16 cellular contexts compared by ENCODE assay signal in genomic region chr2:88191722-88192042, GRCh38. TPM values are rescaled to one million over a fixed set of nuclear protein-coding genes. Genes with fewer than 3 reads are reported as not detected.
A peak's percentile ranks its signal among the peaks of the same experiment; 100 is the strongest.
DNase-seq lines count a peak whose midpoint lies in the region; ATAC-seq and TF ChIP-seq lines count a peak whose summit lies in the region.
"Had no signal": no experiment of that assay in that cellular context is flagged by ENCODE, and none has a peak within 500 bp of the region (broad histone marks: within the 10 kb centered on the region; RNA-seq: fewer than 3 reads in every experiment).

No MANE protein-coding gene starts in this region.

- ATAC-seq in Panc1 (no peak), HG02610 (IDR thresholded peaks at IDR 0.05; ENCODE audit: unreplicated experiment) (no peak), HG03378 (IDR thresholded peaks at IDR 0.05; ENCODE audit: unreplicated experiment) (no peak)
- ATAC-seq: Right ventricle myocardium inferior had no signal

- DNase-seq in A673 (ENCODE audit: low spot score) (no peak), Panc1 (ENCODE audit: low read depth, low spot score) (no peak), glutamatergic neuron (no peak)
- no peak for DNase-seq in activated naive CD4-positive, alpha-beta T cell treated with anti-CD3 and anti-CD28 coated beads, Interleukin-2, amount 10 ng/mL, durations not matched to agents 7 days and 5 days
- DNase-seq: DMS 273 treated with DMSO at 0.1 percent for 48 hours, KG1, NCI-H1417 treated with DMSO at 0.1 percent for 48 hours, NCI-H187 treated with DMSO at 0.1 percent for 48 hours, NCI-H524 treated with DMSO at 0.1 percent for 48 hours, Peyer's patch had no signal

- no peak overlapping the region for H3K27ac Mint-ChIP-seq in glutamatergic neuron (ENCODE audit: unreplicated experiment)
- no peak overlapping the region for H3K27ac Mint-ChIP-seq in activated naive CD4-positive, alpha-beta T cell treated with anti-CD3 and anti-CD28 coated beads, Interleukin-2, amount 10 ng/mL, durations not matched to agents 7 days and 5 days

- POLR2A ChIA-PET in A673 (lab: Charles Lee; ENCODE audit: low non-redundant PET): no interaction called here
- POLR2A ChIA-PET in HEK293 (lab: Yijun Ruan, JAX): interaction anchor here (0.5 to 1.0 kb wide), 4 partner anchors 45 to 263 kb away, joined by 3 to 5 read pairs (median 4); no protein-coding TSS in a partner anchor
- POLR2A ChIA-PET in Panc1 (lab: Charles Lee): no interaction called here

- no peaks in the 10 kb centered on the region for H3K27me3 ChIP-seq in A673 (replicated peaks; ENCODE audit: insufficient read depth, low read depth, low read length, poor library complexity)
- H3K27me3 ChIP-seq in Panc1 (ENCODE audit: control insufficient read depth, insufficient read depth, low read length): no peaks in the 10 kb centered on the region
- H3K27me3 ChIP-seq: Peyer's patch had no signal

- H3K4me3 ChIP-seq in A673 (ENCODE audit: low read depth, low read length, poor library complexity, severe bottlenecking) (no peak overlapping the region), HEK293 (ENCODE audit: low read depth, low read length) (no peak overlapping the region), Panc1 (ENCODE audit: low read depth in 2 of 2, low read length in 2 of 2) (no peak overlapping the region)
- H3K4me3 ChIP-seq: HAP-1, Peyer's patch had no signal

- no peaks in the 10 kb centered on the region for H3K9me3 Mint-ChIP-seq in glutamatergic neuron (ENCODE audit: unreplicated experiment)
- H3K9me3 Mint-ChIP-seq in activated naive CD4-positive, alpha-beta T cell treated with anti-CD3 and anti-CD28 coated beads, Interleukin-2, amount 10 ng/mL, durations not matched to agents 7 days and 5 days: peaks cover 6% of the 10 kb centered on the region

- H3K9me3 ChIP-seq in A673 (ENCODE audit: low read depth, low read length, poor library complexity, severe bottlenecking): no peaks in the 10 kb centered on the region
- H3K9me3 ChIP-seq in HEK293 (ENCODE audit: control insufficient read depth, insufficient read depth, low read depth, low read length): no peaks in the 10 kb centered on the region
- H3K9me3 ChIP-seq in Panc1 (ENCODE audit: control insufficient read depth, insufficient read depth, low read depth, low read length): no peaks in the 10 kb centered on the region
- H3K9me3 ChIP-seq: HAP-1, Peyer's patch had no signal

- CTCF ChIA-PET in A673 (lab: Charles Lee) (interaction anchor here (0.6 to 0.7 kb wide), 4 partner anchors 38 to 421 kb away, joined by 3 to 15 read pairs (median 6); no protein-coding TSS in a partner anchor), HEK293 (lab: Yijun Ruan, JAX) (interaction anchor here (0.6 to 3.7 kb wide), 39 partner anchors 8 to 725 kb away, joined by 3 to 44 read pairs (median 4); no protein-coding TSS in a partner anchor), Panc1 (lab: Charles Lee) (interaction anchor here (0.5 to 0.7 kb wide), 3 partner anchors 11 to 232 kb away, joined by 3 to 7 read pairs (median 3); no protein-coding TSS in a partner anchor)
- CTCF ChIA-PET in activated naive CD4-positive, alpha-beta T cell treated with anti-CD3 and anti-CD28 coated beads, Interleukin-2, amount 10 ng/mL, durations not matched to agents 7 days and 5 days (lab: Charles Lee): interaction anchor here (0.6 to 4.6 kb wide), 9 partner anchors 12 to 283 kb away, joined by 3 to 29 read pairs (median 4); no protein-coding TSS in a partner anchor

- H3K4me1 ChIP-seq in A673 (ENCODE audit: insufficient read depth, low read length, poor library complexity, severe bottlenecking) (no peaks in the 10 kb centered on the region), HEK293 (ENCODE audit: control insufficient read depth, insufficient read depth, low read length) (no peaks in the 10 kb centered on the region), Panc1 (ENCODE audit: control insufficient read depth, insufficient read depth, low read length) (no peaks in the 10 kb centered on the region)
- H3K4me1 ChIP-seq: HAP-1, Peyer's patch had no signal

- intact Hi-C loops in A673 (cut with micrococcal nuclease; ENCODE audit: unreplicated experiment): loop anchor here (5.0 to 10.0 kb wide), 3 partner anchors 116 to 481 kb away; partner anchors contain the start of gene FOXI3
- intact Hi-C loops in Panc1 (cut with micrococcal nuclease; ENCODE audit: unreplicated experiment): loop anchor here (5.0 kb wide), 3 partner anchors 116 to 361 kb away; partner anchors contain the start of gene FOXI3

- no peak overlapping the region for H3K27ac ChIP-seq in A673 (ENCODE audit: low read depth, low read length, poor library complexity, severe bottlenecking)
- H3K27ac ChIP-seq in HEK293 (ENCODE audit: extremely low read depth, low read depth, low read length): no peak overlapping the region
- H3K27ac ChIP-seq in Panc1 (ENCODE audit: low read length): no peak overlapping the region
- H3K27ac ChIP-seq: Peyer's patch had no signal

- in situ Hi-C loops in Panc1 (cut with HindIII; ENCODE audit: low pct_unique_long_range_greater_than_20kb, low sequenced_read_pairs): no loop called here

- BruUV-seq in A673 (replicated peaks; lab: Mats Ljungman, UMichigan): no TSS peak
- BruUV-seq in Panc1 (replicated peaks; lab: Mats Ljungman, UMichigan): no TSS peak

- H3K36me3 Mint-ChIP-seq in glutamatergic neuron (ENCODE audit: unreplicated experiment): no peaks in the 10 kb centered on the region
- H3K36me3 Mint-ChIP-seq in activated naive CD4-positive, alpha-beta T cell treated with anti-CD3 and anti-CD28 coated beads, Interleukin-2, amount 10 ng/mL, durations not matched to agents 7 days and 5 days: no peaks in the 10 kb centered on the region

- TF ChIP-seq CTCF in A673 (conservative IDR thresholded peaks at IDR 0.05; ENCODE audit: low read depth, low read length) (peak; percentile 23; the same call in 1 of the 2 replicates), HEK293 (tag by site-specific recombination; IDR thresholded peaks at IDR 0.05) (no peak), Panc1 (IDR thresholded peaks at IDR 0.05) (peak; percentile 47), glutamatergic neuron (IDR thresholded peaks at IDR 0.05; ENCODE audit: partially characterized antibody, unreplicated experiment) (peak; percentile 50)

- H3K4me3 Mint-ChIP-seq in glutamatergic neuron (ENCODE audit: unreplicated experiment): no peak overlapping the region
- no peak overlapping the region for H3K4me3 Mint-ChIP-seq in activated naive CD4-positive, alpha-beta T cell treated with anti-CD3 and anti-CD28 coated beads, Interleukin-2, amount 10 ng/mL, durations not matched to agents 7 days and 5 days

- H3K36me3 ChIP-seq in A673 (ENCODE audit: insufficient read depth, low read length, poor library complexity, severe bottlenecking) (no peaks in the 10 kb centered on the region), HEK293 (ENCODE audit: control insufficient read depth in 2 of 2, insufficient read depth in 1 of 2, low read length in 2 of 2) (no peaks in the 10 kb centered on the region), Panc1 (ENCODE audit: control insufficient read depth, insufficient read depth, low read length) (no peaks in the 10 kb centered on the region)
- H3K36me3 ChIP-seq: HAP-1, Peyer's patch had no signal

- H3K4me1 Mint-ChIP-seq in glutamatergic neuron (ENCODE audit: low read depth, unreplicated experiment): peaks cover 3% of the 10 kb centered on the region
- H3K4me1 Mint-ChIP-seq in activated naive CD4-positive, alpha-beta T cell treated with anti-CD3 and anti-CD28 coated beads, Interleukin-2, amount 10 ng/mL, durations not matched to agents 7 days and 5 days: no peaks in the 10 kb centered on the region

- H3K27me3 Mint-ChIP-seq in glutamatergic neuron (ENCODE audit: unreplicated experiment): no peaks in the 10 kb centered on the region
- peaks cover 11% of the 10 kb centered on the region for H3K27me3 Mint-ChIP-seq in activated naive CD4-positive, alpha-beta T cell treated with anti-CD3 and anti-CD28 coated beads, Interleukin-2, amount 10 ng/mL, durations not matched to agents 7 days and 5 days

TF ChIP-seq in HEK293, 187 proteins besides CTCF, POLR2A, EP300 and RAD21:
- TF ChIP-seq GLIS2 (tag by site-specific recombination; IDR thresholded peaks at IDR 0.05): peak; percentile 2; the same call in 1 of the 2 replicates
- TF ChIP-seq KLF16 (tag by site-specific recombination; IDR thresholded peaks at IDR 0.05): no peak
- no peak for TF ChIP-seq RBAK (tag by site-specific recombination; IDR thresholded peaks at IDR 0.05)

RNA-seq across cellular contexts. Expression of gene THNSL2, which starts 21.5 kb away (rescaled TPM):
- not detected in 2 replicates for total RNA-seq in A673 (2021)
- 23.0 TPM for total RNA-seq in Panc1 (2021; ENCODE audit: unreplicated experiment)
- polyA plus RNA-seq in Panc1 (2012; ENCODE audit: insufficient read length): 44.6 TPM
- 37.3 TPM for total RNA-seq in glutamatergic neuron (ENCODE audit: unreplicated experiment)
- total RNA-seq: M059J had no signal

Comparison
In these comparisons a context has a peak if more than half of its experiments do, and no peak if none do; other contexts are left out.
1. RNA of gene THNSL2, which starts 21.5 kb away (total RNA-seq): 37.3 TPM in glutamatergic neuron (single experiment) and 23.0 TPM in Panc1 (single experiment); not detected in A673; every median in the first group is over 10 times any median in the second.